ENCODE assay signal across 1 cellular context in genomic region chr7:149713731-149714068, GRCh38.
A peak's percentile ranks its signal among the peaks of the same experiment; 100 is the strongest.
TF ChIP-seq lines count a peak whose summit lies in the region.

No MANE protein-coding gene starts in this region.

TF ChIP-seq in K562, 482 proteins besides CTCF, POLR2A, EP300 and RAD21 (continued from another document):
- TF ChIP-seq ZBTB2 (IDR thresholded peaks at IDR 0.05) (no peak), ZNF512 (tag; IDR thresholded peaks at IDR 0.05) (no peak), KAT7 (CRISPR knock-in tag; IDR thresholded peaks at IDR 0.05; ENCODE audit: borderline replicate concordance) (no peak), ASH1L (IDR thresholded peaks at IDR 0.05; ENCODE audit: borderline replicate concordance, low read depth, partially characterized antibody) (no peak), GABPB1 (CRISPR knock-in tag; IDR thresholded peaks at IDR 0.05) (0 out of 2 replicates have a peak, but pooled peaks have one; percentile 25), FOS (IDR thresholded peaks at IDR 0.05; ENCODE audit: extremely low read depth, insufficient read length) (no peak), RBM14 (IDR thresholded peaks at IDR 0.05; ENCODE audit: borderline replicate concordance, insufficient read depth, low read depth, low read length) (0 out of 2 replicates have a peak, but pooled peaks have one; percentile 21), ZNF592 (IDR thresholded peaks at IDR 0.05) (no peak), LARP7 (IDR thresholded peaks at IDR 0.05) (no peak), ZC3H11A (IDR thresholded peaks at IDR 0.05; ENCODE audit: low read depth, low read length) (no peak), U2AF2 (optimal IDR thresholded peaks at IDR 0.05; ENCODE audit: low read depth, low read length) (no peak), RBM15 (IDR thresholded peaks at IDR 0.05; ENCODE audit: insufficient read depth, low read length) (no peak)
